28 cellular contexts compared by ENCODE assay signal in genomic region chr2:3396920-3397559, GRCh38. TPM values are rescaled to one million over a fixed set of nuclear protein-coding genes. Genes with fewer than 3 reads are reported as not detected.
DNase-seq lines count a peak whose midpoint lies in the region; ATAC-seq, FAIRE-seq and TF ChIP-seq lines count a peak whose summit lies in the region.
"Had no signal": no experiment of that assay in that cellular context is flagged by ENCODE, and none has a peak within 500 bp of the region (broad histone marks: within the 10 kb centered on the region; RNA-seq: fewer than 3 reads in every experiment).

No MANE protein-coding gene starts in this region.

- POLR2A ChIA-PET in HepG2 (lab: Yijun Ruan, JAX), result interaction anchor here (0.7 to 1.3 kb wide), 4 partner anchors 11 to 69 kb away, joined by 3 read pairs; no protein-coding TSS in a partner anchor

- H3K27me3 ChIP-seq in HepG2 (ENCODE audit: control insufficient read depth in 1 of 2, insufficient read depth in 2 of 2, low read length in 2 of 2) (no peaks in the 10 kb centered on the region), right lobe of liver (no peaks in the 10 kb centered on the region)
- H3K27me3 ChIP-seq: ascending aorta, gastroesophageal sphincter, left lung, upper lobe of right lung had no signal

- peaks cover 68% of the 10 kb centered on the region for H3K36me3 Mint-ChIP-seq in activated CD4-positive, alpha-beta T cell treated with anti-CD3 and anti-CD28 coated beads, Interleukin-2, amount 10 ng/mL, durations not matched to agents 24 days and 14 days (ENCODE audit: low read depth)

- H3K4me1 ChIP-seq in HepG2 (ENCODE audit: insufficient read depth, low read length) (no peaks in the 10 kb centered on the region), right lobe of liver (peaks cover 0 to 9% (median 1%) of the 10 kb centered on the region in 4 donors)
- H3K4me1 ChIP-seq: ascending aorta, upper lobe of right lung had no signal

- in situ Hi-C loops in HepG2 (cut with HindIII; ENCODE audit: extremely low pct_ligation_motif_present, low pct_unique_long_range_greater_than_20kb), result no loop called here

- intact Hi-C loops in HepG2 (cut with micrococcal nuclease; ENCODE audit: unreplicated experiment) (no loop called here), right lobe of liver (cut with DNase I) (no loop called here)
- intact Hi-C loops in activated CD4-positive, alpha-beta T cell treated with anti-CD3 and anti-CD28 coated beads, Interleukin-2, amount 10 ng/mL, durations not matched to agents 24 days and 14 days (cut with micrococcal nuclease), result no loop called here

- no peak overlapping the region for H3K4me3 Mint-ChIP-seq in activated CD4-positive, alpha-beta T cell treated with anti-CD3 and anti-CD28 coated beads, Interleukin-2, amount 10 ng/mL, durations not matched to agents 24 days and 14 days
- H3K4me3 Mint-ChIP-seq in stimulated activated naive CD8-positive, alpha-beta T cell treated with anti-CD3 and anti-CD28 coated beads, Interleukin-15, amount 100 ng/mL, for 72 hours, result no peak overlapping the region
- H3K4me3 Mint-ChIP-seq: activated T-cell treated with anti-CD3 and anti-CD28 coated beads, Interleukin-2, amount 50 U/mL, for 72 hours; CD4-positive, alpha-beta T cell; IgD-negative memory B cell; natural killer cell treated with Interleukin-12 subunit alpha and Interleukin-12 subunit beta and Interleukin-15 and Interleukin-18, amount 100 ng/mL, for 72 hours had no signal

- WGBS in HepG2 (ENCODE audit: low lambda C conversion rate), result 97% methylated on average over 1 of the region's 1 CpG
- WGBS in right lobe of liver (ENCODE audit: insufficient coverage, low coverage, low lambda C conversion rate, missing lambda C conversion rate), result 100% methylated on average over 1 of the region's 1 CpG

- no peak for FAIRE-seq in HepG2 (lab: Jason Lieb, UNC)

- ATAC-seq in HepG2, result peak; percentile 28; the same call in 2 of the 3 replicates
- no peak for ATAC-seq in right lobe of liver
- ATAC-seq in HG02623 (IDR thresholded peaks at IDR 0.05; ENCODE audit: unreplicated experiment), result peak; percentile 63
- ATAC-seq in HG03354 (IDR thresholded peaks at IDR 0.05; ENCODE audit: poor library complexity, severe bottlenecking, unreplicated experiment), result peak; percentile 58
- ATAC-seq in stimulated activated naive CD8-positive, alpha-beta T cell treated with anti-CD3 and anti-CD28 coated beads, Interleukin-15, amount 100 ng/mL, for 72 hours, result no peak
- ATAC-seq: activated T-cell treated with anti-CD3 and anti-CD28 coated beads, Interleukin-2, amount 50 U/mL, for 72 hours; gastroesophageal sphincter; left lung; natural killer cell treated with Interleukin-12 subunit alpha and Interleukin-12 subunit beta and Interleukin-15 and Interleukin-18, amount 100 ng/mL, for 72 hours; SK-N-SH treated with all-trans-retinoic acid at 6 μM for 48 hours; upper lobe of right lung had no signal

- TF ChIP-seq RAD21 in HepG2 (CRISPR knock-in tag; IDR thresholded peaks at IDR 0.05), result no peak

- H2AFZ ChIP-seq in HepG2 (ENCODE audit: low read length), result no peak overlapping the region

- H3K9me3 ChIP-seq in HepG2 (ENCODE audit: low read length) (peaks cover 13% of the 10 kb centered on the region), right lobe of liver (peaks cover 0 to 12% (median 5%) of the 10 kb centered on the region in 4 donors)

- no peak for TF ChIP-seq EP300 in HepG2 (IDR thresholded peaks at IDR 0.05; ENCODE audit: low read depth in 2 of 2, low read length in 2 of 2)
- no peak for TF ChIP-seq EP300 in HepG2 (CRISPR knock-in tag; IDR thresholded peaks at IDR 0.05; ENCODE audit: borderline replicate concordance)

- no peak overlapping the region for H3K27ac Mint-ChIP-seq in activated CD4-positive, alpha-beta T cell treated with anti-CD3 and anti-CD28 coated beads, Interleukin-2, amount 10 ng/mL, durations not matched to agents 24 days and 14 days
- H3K27ac Mint-ChIP-seq in stimulated activated naive CD8-positive, alpha-beta T cell treated with anti-CD3 and anti-CD28 coated beads, Interleukin-15, amount 100 ng/mL, for 72 hours, result no peak overlapping the region
- H3K27ac Mint-ChIP-seq: activated naive CD4-positive, alpha-beta T cell treated with anti-CD3 and anti-CD28 coated beads, Interleukin-2, amount 50 U/mL, for 24 hours; activated T-cell treated with anti-CD3 and anti-CD28 coated beads, Interleukin-2, amount 50 U/mL, for 72 hours; natural killer cell treated with Interleukin-12 subunit alpha and Interleukin-12 subunit beta and Interleukin-15 and Interleukin-18, amount 100 ng/mL, for 72 hours had no signal

- H3K79me2 ChIP-seq in HepG2 (ENCODE audit: insufficient read depth, low read length), result no peaks in the 10 kb centered on the region

- peaks cover 2% of the 10 kb centered on the region for H3K4me1 Mint-ChIP-seq in activated CD4-positive, alpha-beta T cell treated with anti-CD3 and anti-CD28 coated beads, Interleukin-2, amount 10 ng/mL, durations not matched to agents 24 days and 14 days
- H3K4me1 Mint-ChIP-seq in stimulated activated naive CD8-positive, alpha-beta T cell treated with anti-CD3 and anti-CD28 coated beads, Interleukin-15, amount 100 ng/mL, for 72 hours, result peaks cover 15% of the 10 kb centered on the region

- TF ChIP-seq CTCF in HepG2 (CRISPR knock-in tag; IDR thresholded peaks at IDR 0.05) (no peak), right lobe of liver (IDR thresholded peaks at IDR 0.05) (no peak)

- H3K9ac ChIP-seq in HepG2 (ENCODE audit: insufficient read depth, low read depth, low read length), result no peak overlapping the region

- H3K4me2 ChIP-seq in HepG2 (ENCODE audit: low read depth, low read length), result no peak overlapping the region
- H3K4me2 ChIP-seq: smooth muscle cell had no signal

- H3K27ac ChIP-seq in HepG2 (ENCODE audit: extremely low read length, insufficient read depth, low read length) (no peak overlapping the region), right lobe of liver (no peak overlapping the region)
- H3K27ac ChIP-seq: ascending aorta, gastroesophageal sphincter, left lung, upper lobe of right lung had no signal

- H4K20me1 ChIP-seq in HepG2 (ENCODE audit: insufficient read depth, low read length), result no peaks in the 10 kb centered on the region

- H3K36me3 ChIP-seq in HepG2 (replicated peaks in 1 of 2; ENCODE audit: control insufficient read depth in 1 of 2, insufficient read depth in 2 of 2, low read length in 2 of 2), result peaks cover 13 to 27% of the 10 kb centered on the region in 2 experiments; a peak in 4 of 5 replicates
- H3K36me3 ChIP-seq in right lobe of liver, result peaks cover 0 to 15% (median 0%) of the 10 kb centered on the region in 4 donors

- H3K9me3 Mint-ChIP-seq in activated CD4-positive, alpha-beta T cell treated with anti-CD3 and anti-CD28 coated beads, Interleukin-2, amount 10 ng/mL, durations not matched to agents 24 days and 14 days, result peaks cover 19% of the 10 kb centered on the region
- peaks cover 10 to 21% of the 10 kb centered on the region in 2 donors for H3K9me3 Mint-ChIP-seq in stimulated activated naive CD8-positive, alpha-beta T cell treated with anti-CD3 and anti-CD28 coated beads, Interleukin-15, amount 100 ng/mL, for 72 hours

- no TSS peak for BruUV-seq in HepG2 (replicated peaks; lab: Mats Ljungman, UMichigan)

- DNase-seq in HepG2 (ENCODE audit: low spot score) (no peak), right lobe of liver (no peak), midbrain (lab: John Stamatoyannopoulos, UW) (no peak), SKM-1 (lab: John Stamatoyannopoulos, UW; ENCODE audit: unreplicated experiment) (no peak)
- no peak for DNase-seq in activated CD4-positive, alpha-beta T cell treated with anti-CD3 and anti-CD28 coated beads, Interleukin-2, amount 10 ng/mL, durations not matched to agents 24 days and 14 days
- DNase-seq in stimulated activated naive CD8-positive, alpha-beta T cell treated with anti-CD3 and anti-CD28 coated beads, Interleukin-15, amount 100 ng/mL, for 72 hours, result no peak
- DNase-seq: 8988T; activated CD4-positive, alpha-beta T cell treated with anti-CD3 and anti-CD28 coated beads for 48 hours; activated T-cell treated with anti-CD3 and anti-CD28 coated beads, Interleukin-2, amount 50 U/mL, for 72 hours; CD4-positive, alpha-beta T cell; H7; hypothalamus; left lung; NCI-H1092; NCI-H187; NCI-H748 treated with DMSO at 0.1 percent for 48 hours; retina; stimulated activated CD4-positive, alpha-beta T cell treated with anti-CD3 and anti-CD28 coated beads, Interleukin-2, amount 100 ng/mL, for 24 hours; upper lobe of right lung had no signal

- H3K4me3 ChIP-seq in HepG2 (replicated peaks in 1 of 3; ENCODE audit: insufficient read depth in 1 of 3, low read depth in 2 of 3, low read length in 3 of 3) (no peak overlapping the region), right lobe of liver (no peak overlapping the region)
- H3K4me3 ChIP-seq: ascending aorta, gastroesophageal sphincter, left lung, smooth muscle cell, upper lobe of right lung had no signal

- H3K27me3 Mint-ChIP-seq in activated CD4-positive, alpha-beta T cell treated with anti-CD3 and anti-CD28 coated beads, Interleukin-2, amount 10 ng/mL, durations not matched to agents 24 days and 14 days, result no peaks in the 10 kb centered on the region
- H3K27me3 Mint-ChIP-seq in stimulated activated naive CD8-positive, alpha-beta T cell treated with anti-CD3 and anti-CD28 coated beads, Interleukin-15, amount 100 ng/mL, for 72 hours, result no peaks in the 10 kb centered on the region
- H3K27me3 Mint-ChIP-seq: activated naive CD4-positive, alpha-beta T cell treated with anti-CD3 and anti-CD28 coated beads, Interleukin-2, amount 50 U/mL, for 24 hours; CD4-positive, alpha-beta T cell; IgD-negative memory B cell; natural killer cell treated with Interleukin-12 subunit alpha and Interleukin-12 subunit beta and Interleukin-15 and Interleukin-18, amount 100 ng/mL, for 72 hours had no signal

- CTCF ChIA-PET in HepG2 (lab: Yijun Ruan, JAX; ENCODE audit: low intra/inter-chr PET ratio, low total read pairs), result no interaction called here

- TF ChIP-seq POLR2A in HepG2 (IDR thresholded peaks at IDR 0.05; ENCODE audit: insufficient read depth in 1 of 2, low read depth in 2 of 2, low read length in 2 of 2), result no peak
- no peak for TF ChIP-seq POLR2A in right lobe of liver (IDR thresholded peaks at IDR 0.05)

RNA-seq across cellular contexts. Expression of gene TRAPPC12, which starts 17.5 kb away (rescaled TPM):
- total RNA-seq in HepG2 (2016; rRNA removed; fragmentation: Illumina TruSeq; extraction: Trizol) (39.0 and 46.4 TPM in 2 replicates), right lobe of liver (10 to 100 TPM; 39.2 to 92.4 (median 47.8) TPM)
- 16.2 and 17.3 TPM in 2 replicates for total RNA-seq in HepG2 (2016; cell fraction: cytosol; rRNA removed; fragmentation: Illumina TruSeq; extraction: Trizol; ENCODE audit: low read depth)
- 36.3 and 42.6 TPM in 2 replicates for total RNA-seq in HepG2 (2016; cell fraction: insoluble cytoplasmic fraction; rRNA removed; fragmentation: Illumina TruSeq; extraction: Trizol)
- total RNA-seq in HepG2 (2016; cell fraction: membrane; rRNA removed; fragmentation: Illumina TruSeq; extraction: Trizol), result 24.2 and 25.4 TPM in 2 replicates
- total RNA-seq in HepG2 (2016; cell fraction: nucleus; rRNA removed; fragmentation: Illumina TruSeq; extraction: Trizol), result 55.4 and 61.3 TPM in 2 replicates
- 97.7 and 137 TPM in 2 replicates for polyA plus RNA-seq in HepG2 (2011; rRNA removed)
- 36.5 and 40.1 TPM in 2 replicates for polyA plus RNA-seq in HepG2 (2011; cell fraction: cytosol; rRNA removed)
- polyA plus RNA-seq in HepG2 (2011; cell fraction: nucleus; rRNA removed), result 305 and 380 TPM in 2 replicates
- polyA plus RNA-seq in HepG2 (2012), result 58.1 and 63.4 TPM in 2 replicates
- 7.8 and 8.6 TPM in 2 replicates for polyA plus RNA-seq in HepG2 (2016; cell fraction: cytosol; fragmentation: Illumina TruSeq; extraction: Trizol; ENCODE audit: low read depth)
- 31.5 and 45.0 TPM in 2 replicates for polyA plus RNA-seq in HepG2 (2016; cell fraction: insoluble cytoplasmic fraction; fragmentation: Illumina TruSeq; extraction: Trizol; ENCODE audit: low read depth)
- 10.3 and 11.5 TPM in 2 replicates for polyA plus RNA-seq in HepG2 (2016; cell fraction: membrane; fragmentation: Illumina TruSeq; extraction: Trizol; ENCODE audit: low read depth)
- 95.8 and 113 TPM in 2 replicates for polyA plus RNA-seq in HepG2 (2016; cell fraction: nucleus; fragmentation: Illumina TruSeq; extraction: Trizol; ENCODE audit: insufficient read depth, low read depth)
- polyA minus RNA-seq in HepG2 (2011; rRNA and poly(A)+ RNA removed; ENCODE audit: low replicate concordance), result 73.3 and 119 TPM in 2 replicates
- 30.0 and 39.8 TPM in 2 replicates for polyA minus RNA-seq in HepG2 (2011; cell fraction: cytosol; rRNA and poly(A)+ RNA removed)
- 181 and 183 TPM in 2 replicates for polyA minus RNA-seq in HepG2 (2011; cell fraction: nucleus; rRNA and poly(A)+ RNA removed)
- total RNA-seq in activated CD4-positive, alpha-beta T cell treated with anti-CD3 and anti-CD28 coated beads, Interleukin-2, amount 10 ng/mL, durations not matched to agents 24 days and 14 days, result 87.8 and 91.7 TPM in 2 replicates

RNA-seq across cellular contexts. Expression of gene EIPR1, which starts 19.4 kb away (rescaled TPM):
- 70.0 and 92.3 TPM in 2 replicates for total RNA-seq in HepG2 (2016; rRNA removed; fragmentation: Illumina TruSeq; extraction: Trizol)
- total RNA-seq in HepG2 (2016; cell fraction: cytosol; rRNA removed; fragmentation: Illumina TruSeq; extraction: Trizol; ENCODE audit: low read depth), result 45.6 and 52.4 TPM in 2 replicates
- 72.0 and 92.4 TPM in 2 replicates for total RNA-seq in HepG2 (2016; cell fraction: insoluble cytoplasmic fraction; rRNA removed; fragmentation: Illumina TruSeq; extraction: Trizol)
- 79.5 and 92.1 TPM in 2 replicates for total RNA-seq in HepG2 (2016; cell fraction: membrane; rRNA removed; fragmentation: Illumina TruSeq; extraction: Trizol)
- 36.2 and 44.8 TPM in 2 replicates for total RNA-seq in HepG2 (2016; cell fraction: nucleus; rRNA removed; fragmentation: Illumina TruSeq; extraction: Trizol)
- 84.5 and 96.3 TPM in 2 replicates for polyA plus RNA-seq in HepG2 (2011; rRNA removed)
- 91.9 and 111 TPM in 2 replicates for polyA plus RNA-seq in HepG2 (2011; cell fraction: cytosol; rRNA removed)
- 54.6 and 61.7 TPM in 2 replicates for polyA plus RNA-seq in HepG2 (2011; cell fraction: nucleus; rRNA removed)
- 34.2 and 39.9 TPM in 2 replicates for polyA plus RNA-seq in HepG2 (2012)
- polyA plus RNA-seq in HepG2 (2016; cell fraction: cytosol; fragmentation: Illumina TruSeq; extraction: Trizol; ENCODE audit: low read depth), result 47.2 and 54.0 TPM in 2 replicates
- polyA plus RNA-seq in HepG2 (2016; cell fraction: insoluble cytoplasmic fraction; fragmentation: Illumina TruSeq; extraction: Trizol; ENCODE audit: low read depth), result 80.5 and 83.1 TPM in 2 replicates
- 53.9 and 69.3 TPM in 2 replicates for polyA plus RNA-seq in HepG2 (2016; cell fraction: membrane; fragmentation: Illumina TruSeq; extraction: Trizol; ENCODE audit: low read depth)
- 49.2 and 51.5 TPM in 2 replicates for polyA plus RNA-seq in HepG2 (2016; cell fraction: nucleus; fragmentation: Illumina TruSeq; extraction: Trizol; ENCODE audit: insufficient read depth, low read depth)
- polyA minus RNA-seq in HepG2 (2011; rRNA and poly(A)+ RNA removed; ENCODE audit: low replicate concordance), result 65.1 and 87.1 TPM in 2 replicates
- 27.9 and 34.1 TPM in 2 replicates for polyA minus RNA-seq in HepG2 (2011; cell fraction: cytosol; rRNA and poly(A)+ RNA removed)
- polyA minus RNA-seq in HepG2 (2011; cell fraction: nucleus; rRNA and poly(A)+ RNA removed), result 48.4 and 54.1 TPM in 2 replicates
- 10 to 100 TPM in 4 of 6 experiments, 1 to 10 TPM in 2; 6.8 to 40.6 (median 11.6) TPM for total RNA-seq in right lobe of liver
- 47.6 and 52.1 TPM in 2 replicates for total RNA-seq in activated CD4-positive, alpha-beta T cell treated with anti-CD3 and anti-CD28 coated beads, Interleukin-2, amount 10 ng/mL, durations not matched to agents 24 days and 14 days

Comparison
In these comparisons a context has a peak if more than half of its experiments do, and no peak if none do; other contexts are left out.
1. ATAC-seq: peak in HepG2 (single experiment), HG02623 (single experiment) and HG03354 (single experiment); none in right lobe of liver (0 of 4) and stimulated activated naive CD8-positive, alpha-beta T cell treated with anti-CD3 and anti-CD28 coated beads, Interleukin-15, amount 100 ng/mL, for 72 hours (single experiment).